14 cellular contexts compared by ENCODE assay signal in the genomic region with DNA sequence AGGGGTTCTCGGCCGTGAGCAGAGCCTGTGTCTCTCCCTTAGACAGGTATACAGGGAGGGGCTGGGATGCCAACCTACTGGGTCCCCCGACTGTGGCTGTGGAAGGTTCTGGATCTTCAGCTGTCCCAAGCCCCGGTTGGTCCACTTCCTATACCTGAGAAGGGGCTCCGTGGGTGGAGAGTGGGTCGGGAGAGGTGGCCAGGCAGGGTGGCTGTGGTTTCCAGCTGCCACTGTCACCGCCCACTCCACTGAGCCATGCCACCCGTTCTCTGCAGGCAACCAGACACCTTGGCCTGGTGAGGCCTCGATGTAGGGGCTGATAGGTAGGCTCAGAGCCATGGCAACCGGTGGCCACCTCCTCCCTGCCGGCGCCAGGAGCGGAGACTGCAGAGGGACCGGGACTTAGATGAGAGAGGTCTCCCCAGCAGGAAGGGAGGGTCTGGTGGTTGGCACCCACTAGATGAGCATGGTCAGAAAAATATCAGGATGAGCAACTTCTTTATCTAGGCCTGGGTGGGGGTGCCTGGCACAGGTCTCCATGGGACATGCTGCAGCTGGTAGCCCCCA. TPM values are rescaled to one million over a fixed set of nuclear protein-coding genes. Genes with fewer than 3 reads are reported as not detected.
DNase-seq lines count a peak whose midpoint lies in the region; ATAC-seq, FAIRE-seq and TF ChIP-seq lines count a peak whose summit lies in the region.
"Had no signal": no experiment of that assay in that cellular context is flagged by ENCODE, and none has a peak within 500 bp of the region (broad histone marks: within the 10 kb centered on the region; RNA-seq: fewer than 3 reads in every experiment).

No MANE protein-coding gene starts in this region.

- H3K27me3 ChIP-seq in heart right ventricle (no peaks in the 10 kb centered on the region), H1 (replicated peaks in 1 of 4; ENCODE audit: control insufficient read depth in 3 of 4, extremely low read depth in 1 of 4, insufficient read depth in 3 of 4, low read length in 3 of 4) (peaks cover 0 to 5% (median 2%) of the 10 kb centered on the region in 4 experiments; a peak in 3 of 7 replicates), ovary (no peaks in the 10 kb centered on the region), uterus (no peaks in the 10 kb centered on the region), WERI-Rb-1 (ENCODE audit: insufficient read depth, low read depth, severe bottlenecking) (no peaks in the 10 kb centered on the region)

- H3K4me1 ChIP-seq in heart right ventricle (peaks cover 51 to 85% (median 78%) of the 10 kb centered on the region in 9 donors), H1 (replicated peaks in 1 of 4; ENCODE audit: control insufficient read depth in 3 of 4, insufficient read depth in 4 of 4, low read length in 3 of 4) (peaks cover 0 to 21% (median 11%) of the 10 kb centered on the region in 4 experiments; a peak in 6 of 7 replicates), ovary (ENCODE audit: insufficient read depth) (peaks cover 50% of the 10 kb centered on the region), uterus (peaks cover 23 to 44% of the 10 kb centered on the region in 2 donors)

- FAIRE-seq in H1 (lab: Jason Lieb, UNC) = no peak
- FAIRE-seq: colon, RCC 7860 had no signal

- TF ChIP-seq POLR2A in H1 (IDR thresholded peaks at IDR 0.05; ENCODE audit: control extremely low read depth in 1 of 2, low read depth in 2 of 2, low read length in 2 of 2) = no peak
- TF ChIP-seq POLR2A in ovary (IDR thresholded peaks at IDR 0.05) = no peak
- TF ChIP-seq POLR2A in uterus (IDR thresholded peaks at IDR 0.05) = no peak

- H3K4ac ChIP-seq in H1 (replicated peaks; ENCODE audit: insufficient read length, low read depth, low read length) = no peak overlapping the region

- POLR2A ChIA-PET in H1 (lab: Charles Lee; ENCODE audit: partially characterized antibody) = interaction anchor here (0.5 to 5.0 kb wide), 6 partner anchors 7 to 64 kb away, joined by 3 to 24 read pairs (median 3); partner anchors contain the start of gene TRIOBP

- no peak overlapping the region for H3K56ac ChIP-seq in H1 (replicated peaks; ENCODE audit: insufficient read length, low read depth, low read length)

- H3K27ac ChIP-seq in heart right ventricle (peak overlapping the region; percentile 86 to 100 (median 99)), H1 (ENCODE audit: low read depth, low read length) (no peak overlapping the region), ovary (peak overlapping the region; percentile 62 to 78), uterus (peak overlapping the region; percentile 95 to 96), WERI-Rb-1 (no peak overlapping the region)

- no peak overlapping the region for H3K23ac ChIP-seq in H1 (ENCODE audit: insufficient read length)

- no peak overlapping the region for H2AK5ac ChIP-seq in H1 (ENCODE audit: low read depth, low read length)

- H2BK20ac ChIP-seq in H1 (ENCODE audit: low read length) = no peak overlapping the region

- peaks cover 31% of the 10 kb centered on the region for H3K4me1 Mint-ChIP-seq in stimulated activated memory B cell treated with anti-CD40 and anti-IgM and Interleukin-4, amounts not matched to agents 10 μg/mL and 1 μg/mL and 100 μg/mL, for 72 hours

- H3K79me2 ChIP-seq in H1 (ENCODE audit: control insufficient read depth in 1 of 2, insufficient read depth in 2 of 2, low read length in 2 of 2) = peaks cover 0 to 3% of the 10 kb centered on the region in 2 experiments; a peak in 1 of 4 replicates

- H3K36me3 Mint-ChIP-seq in stimulated activated memory B cell treated with anti-CD40 and anti-IgM and Interleukin-4, amounts not matched to agents 10 μg/mL and 1 μg/mL and 100 μg/mL, for 72 hours = peaks cover 7% of the 10 kb centered on the region

- intact Hi-C loops in heart right ventricle (cut with DNase I) = loop anchor here in 2 of 10 donors (10.0 kb wide), 1 partner anchor 54 kb away; the partner anchor contains the start of gene GCAT (in 2 of the 2)
- intact Hi-C loops in Right ventricle myocardium inferior (cut with DNase I) = no loop called here
- intact Hi-C loops in ovary (cut with DNase I) = no loop called here
- intact Hi-C loops in uterus (cut with DNase I; ENCODE audit: low total_unique reads) = no loop called here

- CTCF ChIA-PET in H1 (lab: Charles Lee; ENCODE audit: partially characterized antibody) = interaction anchor here (1.0 to 10.9 kb wide), 6 partner anchors 12 to 55 kb away, joined by 3 to 75 read pairs (median 3); no protein-coding TSS in a partner anchor

- no peak overlapping the region for H3K18ac ChIP-seq in H1 (ENCODE audit: extremely low read depth, low read length)

- no peak overlapping the region for H3K14ac ChIP-seq in H1 (ENCODE audit: insufficient read length)

- no peak for DNase-seq in heart right ventricle
- DNase-seq in Right ventricle myocardium inferior (ENCODE audit: missing footprints) = no peak
- DNase-seq in H1 (ENCODE audit: low read depth in 1 of 2, low spot score in 2 of 2) = no peak
- DNase-seq in ovary = no peak
- DNase-seq in uterus = no peak
- DNase-seq in WERI-Rb-1 = no peak
- no peak for DNase-seq in HK-2 (ENCODE audit: unreplicated experiment)
- DNase-seq: hippocampal formation; naive thymus-derived CD8-positive, alpha-beta T cell had no signal

- H3K9me3 ChIP-seq in heart right ventricle (no peaks in the 10 kb centered on the region), H1 (ENCODE audit: insufficient read depth in 2 of 2, low read depth in 1 of 2, low read length in 1 of 2) (no peaks in the 10 kb centered on the region), ovary (no peaks in the 10 kb centered on the region), uterus (no peaks in the 10 kb centered on the region), WERI-Rb-1 (ENCODE audit: severe bottlenecking) (no peaks in the 10 kb centered on the region)

- H3K36me3 ChIP-seq in heart right ventricle (peaks cover 0 to 46% (median 12%) of the 10 kb centered on the region in 9 donors), H1 (ENCODE audit: control insufficient read depth in 2 of 4, insufficient read depth in 4 of 4, low read length in 3 of 4) (peaks cover 0 to 16% (median 9%) of the 10 kb centered on the region in 4 experiments; a peak in 4 of 8 replicates), ovary (no peaks in the 10 kb centered on the region), uterus (no peaks in the 10 kb centered on the region), WERI-Rb-1 (no peaks in the 10 kb centered on the region; the same call in 1 of the 2 replicates)

- H3K79me1 ChIP-seq in H1 (ENCODE audit: low read depth, low read length) = peaks cover 3% of the 10 kb centered on the region; the same call in 1 of the 2 replicates

- H3K4me3 ChIP-seq in heart right ventricle = peak overlapping the region in 1 of 10 donors; percentile 2
- no peak overlapping the region for H3K4me3 ChIP-seq in H1 (ENCODE audit: extremely low read depth in 1 of 4, insufficient read depth in 2 of 4, low read depth in 3 of 4, low read length in 4 of 4)
- no peak overlapping the region for H3K4me3 ChIP-seq in ovary
- no peak overlapping the region for H3K4me3 ChIP-seq in uterus
- no peak overlapping the region for H3K4me3 ChIP-seq in WERI-Rb-1 (ENCODE audit: low read depth, low read length)

- no peak overlapping the region for H2BK5ac ChIP-seq in H1 (ENCODE audit: low read depth, low read length)

- no peak overlapping the region for H4K91ac ChIP-seq in H1 (replicated peaks; ENCODE audit: insufficient read length, low read length)

- H2BK12ac ChIP-seq in H1 (ENCODE audit: low read depth, low read length) = no peak overlapping the region

- H3K27ac Mint-ChIP-seq in stimulated activated memory B cell treated with anti-CD40 and anti-IgM and Interleukin-4, amounts not matched to agents 10 μg/mL and 1 μg/mL and 100 μg/mL, for 72 hours = no peak overlapping the region
- H3K27ac Mint-ChIP-seq: activated T-helper 17 cell treated with anti-CD3 and anti-CD28 coated beads, Interleukin-2, amount 50 U/mL, for 72 hours; IgD-negative memory B cell had no signal

- TF ChIP-seq CTCF in heart right ventricle (IDR thresholded peaks at IDR 0.05) (no peak), H1 (IDR thresholded peaks at IDR 0.05; ENCODE audit: control extremely low read depth in 1 of 3, insufficient read depth in 1 of 3, low read depth in 1 of 3, low read length in 3 of 3) (no peak), ovary (IDR thresholded peaks at IDR 0.05) (no peak), uterus (IDR thresholded peaks at IDR 0.05) (no peak), WERI-Rb-1 (IDR thresholded peaks at IDR 0.05; ENCODE audit: low read depth, low read length) (no peak)

- H4K5ac ChIP-seq in H1 (ENCODE audit: insufficient read length, low read depth, low read length) = no peak overlapping the region

- H3K23me2 ChIP-seq in H1 (ENCODE audit: low read depth, low read length) = peaks cover 8% of the 10 kb centered on the region

- TF ChIP-seq RAD21 in H1 (IDR thresholded peaks at IDR 0.05 in 1 of 2, conservative IDR thresholded peaks at IDR 0.05 in 1 of 2; ENCODE audit: low read depth in 2 of 2, low read length in 2 of 2) = no peak

- H3K9me3 Mint-ChIP-seq in stimulated activated memory B cell treated with anti-CD40 and anti-IgM and Interleukin-4, amounts not matched to agents 10 μg/mL and 1 μg/mL and 100 μg/mL, for 72 hours = no peaks in the 10 kb centered on the region
- H3K9me3 Mint-ChIP-seq: activated T-helper 17 cell treated with anti-CD3 and anti-CD28 coated beads, Interleukin-2, amount 50 U/mL, for 72 hours; IgD-negative memory B cell; naive thymus-derived CD8-positive, alpha-beta T cell had no signal

- peak overlapping the region; percentile 32; the same call in 1 of the 2 replicates for H4K8ac ChIP-seq in H1 (ENCODE audit: extremely low read depth, insufficient read depth, low read length)

- H2BK15ac ChIP-seq in H1 (ENCODE audit: low read length) = no peak overlapping the region

- no peak overlapping the region for H3K4me2 ChIP-seq in H1 (ENCODE audit: insufficient read depth in 1 of 2, low read depth in 2 of 2, low read length in 2 of 2)

- WGBS in heart right ventricle, 2 donors = 59 to 66% methylated on average over 14 of the region's 14 CpGs
- 87% methylated on average over 14 of the region's 14 CpGs; no CpG with 5 or more reads in 1 of the 2 experiments for WGBS in H1 (ENCODE audit: extremely low coverage in 1 of 2, insufficient coverage in 1 of 2, insufficient read length in 1 of 2, insufficient replicate concordance in 2 of 2, low coverage in 1 of 2, low lambda C conversion rate in 2 of 2, missing lambda C conversion rate in 1 of 2), 2 experiments
- WGBS in ovary, 3 donors = 71 to 74% (median 72%) methylated on average over 14 of the region's 14 CpGs

- no peak overlapping the region for H2BK120ac ChIP-seq in H1 (replicated peaks; ENCODE audit: low read depth, low read length)

- H3K4me3 Mint-ChIP-seq in stimulated activated memory B cell treated with anti-CD40 and anti-IgM and Interleukin-4, amounts not matched to agents 10 μg/mL and 1 μg/mL and 100 μg/mL, for 72 hours = no peak overlapping the region
- H3K4me3 Mint-ChIP-seq: activated T-helper 17 cell treated with anti-CD3 and anti-CD28 coated beads, Interleukin-2, amount 50 U/mL, for 72 hours; IgD-negative memory B cell; naive thymus-derived CD8-positive, alpha-beta T cell had no signal

- no peak overlapping the region for H2AFZ ChIP-seq in H1 (ENCODE audit: low read length)

- no peaks in the 10 kb centered on the region for H3K27me3 Mint-ChIP-seq in stimulated activated memory B cell treated with anti-CD40 and anti-IgM and Interleukin-4, amounts not matched to agents 10 μg/mL and 1 μg/mL and 100 μg/mL, for 72 hours
- H3K27me3 Mint-ChIP-seq: activated T-helper 17 cell treated with anti-CD3 and anti-CD28 coated beads, Interleukin-2, amount 50 U/mL, for 72 hours; IgD-negative memory B cell; naive thymus-derived CD8-positive, alpha-beta T cell had no signal

- ATAC-seq in heart right ventricle = no peak
- no peak for ATAC-seq in Right ventricle myocardium inferior
- no peak for ATAC-seq in stimulated activated memory B cell treated with anti-CD40 and anti-IgM and Interleukin-4, amounts not matched to agents 10 μg/mL and 1 μg/mL and 100 μg/mL, for 72 hours
- ATAC-seq: activated T-helper 17 cell treated with anti-CD3 and anti-CD28 coated beads, Interleukin-2, amount 50 U/mL, for 72 hours; naive thymus-derived CD8-positive, alpha-beta T cell had no signal

- TF ChIP-seq EP300 in H1 (IDR thresholded peaks at IDR 0.05; ENCODE audit: borderline replicate concordance in 1 of 2, low read depth in 2 of 2, low read length in 2 of 2) = no peak
- TF ChIP-seq EP300 in ovary (IDR thresholded peaks at IDR 0.05) = no peak

- no peak overlapping the region for H3K9ac ChIP-seq in H1 (replicated peaks in 1 of 4; ENCODE audit: extremely low read depth in 1 of 4, low read depth in 3 of 4, low read length in 3 of 4)

- peaks cover 7 to 22% of the 10 kb centered on the region in 2 experiments for H4K20me1 ChIP-seq in H1 (replicated peaks in 1 of 2; ENCODE audit: control insufficient read depth in 1 of 2, insufficient read depth in 2 of 2, low read length in 2 of 2)

RNA-seq across cellular contexts. Expression of gene TRIOBP, which starts 53.8 kb away (rescaled TPM):
- total RNA-seq in heart right ventricle (100 to 1,000 TPM in 1 of 10 donors, 10 to 100 TPM in 9; 63.2 to 115 (median 82.4) TPM), Right ventricle myocardium inferior (90.1 TPM), ovary (100 to 1,000 TPM in 2 of 7 donors, 10 to 100 TPM in 5; 54.6 to 175 (median 88.7) TPM), uterus (100 to 1,000 TPM in 3 of 4 donors, 10 to 100 TPM in 1; 56.2 to 177 (median 127) TPM)
- polyA plus RNA-seq in heart right ventricle (10 to 100 TPM; 34.7 to 94.1 TPM), H1 (2011; rRNA removed) (18.2 and 36.0 TPM in 2 replicates), ovary (10 to 100 TPM; 19.5 to 69.5 TPM)
- total RNA-seq in H1 (2021; fragmentation: NEBNext Ultra II Directional; extraction: Animal tissue kit (Norgen Biotek cat#: 25700)) = 27.3 and 29.1 TPM in 2 replicates
- polyA plus RNA-seq in H1 (2011; cell fraction: cytosol; rRNA removed) = 27.6 TPM
- 40.4 TPM for polyA plus RNA-seq in H1 (2011; cell fraction: nucleus; rRNA removed)
- 23.3 to 41.8 TPM (median 38.0 TPM) in 4 replicates for polyA plus RNA-seq in H1 (2012, experiment 1 of 2)
- polyA plus RNA-seq in H1 (2012, experiment 2 of 2) = 19.8 TPM
- 27.4 TPM for polyA plus RNA-seq in H1 (2013, experiment 1 of 2)
- polyA plus RNA-seq in H1 (2013, experiment 2 of 2) = 25.9 TPM
- polyA minus RNA-seq in H1 (2011; rRNA and poly(A)+ RNA removed) = 43.1 and 47.6 TPM in 2 replicates
- 28.8 TPM for polyA minus RNA-seq in H1 (2011; cell fraction: cytosol; rRNA and poly(A)+ RNA removed)
- 20.8 TPM for polyA minus RNA-seq in H1 (2011; cell fraction: nucleus; rRNA and poly(A)+ RNA removed)

RNA-seq across cellular contexts. Expression of gene GCAT, which starts 57.1 kb away (rescaled TPM):
- total RNA-seq in heart right ventricle = 10 to 100 TPM; 26.7 to 47.8 (median 41.5) TPM
- polyA plus RNA-seq in heart right ventricle = 10 to 100 TPM; 29.4 to 63.0 TPM
- total RNA-seq in Right ventricle myocardium inferior = 44.1 TPM
- total RNA-seq in H1 (2021; fragmentation: NEBNext Ultra II Directional; extraction: Animal tissue kit (Norgen Biotek cat#: 25700)) = 24.3 and 24.5 TPM in 2 replicates
- 47.5 and 51.7 TPM in 2 replicates for polyA plus RNA-seq in H1 (2011; rRNA removed)
- polyA plus RNA-seq in H1 (2011; cell fraction: cytosol; rRNA removed) = 36.8 TPM
- 61.9 TPM for polyA plus RNA-seq in H1 (2011; cell fraction: nucleus; rRNA removed)
- 19.8 to 42.1 TPM (median 35.7 TPM) in 4 replicates for polyA plus RNA-seq in H1 (2012, experiment 1 of 2)
- 34.4 TPM for polyA plus RNA-seq in H1 (2012, experiment 2 of 2)
- 23.2 TPM for polyA plus RNA-seq in H1 (2013, experiment 1 of 2)
- 23.4 TPM for polyA plus RNA-seq in H1 (2013, experiment 2 of 2)
- 17.4 and 19.2 TPM in 2 replicates for polyA minus RNA-seq in H1 (2011; rRNA and poly(A)+ RNA removed)
- 37.1 TPM for polyA minus RNA-seq in H1 (2011; cell fraction: cytosol; rRNA and poly(A)+ RNA removed)
- polyA minus RNA-seq in H1 (2011; cell fraction: nucleus; rRNA and poly(A)+ RNA removed) = 17.9 TPM
- total RNA-seq in ovary = 10 to 100 TPM in 3 of 7 donors, 1 to 10 TPM in 4; 2.3 to 17.7 (median 9.9) TPM
- polyA plus RNA-seq in ovary = 10 to 100 TPM in 1 of 2 donors, 1 to 10 TPM in 1; 2.6 to 10.6 TPM
- 10 to 100 TPM in 3 of 4 donors, 1 to 10 TPM in 1; 3.8 to 53.8 (median 14.9) TPM for total RNA-seq in uterus

Comparison
In these comparisons a context has a peak if more than half of its experiments do, and no peak if none do; other contexts are left out.
1. H3K27ac ChIP-seq: peak in heart right ventricle (10 of 10), ovary (2 of 2) and uterus (2 of 2); none in H1 (single experiment) and WERI-Rb-1 (single experiment).